Comparison of ENCODE assay signal across 13 cellular contexts in the genomic region with DNA sequence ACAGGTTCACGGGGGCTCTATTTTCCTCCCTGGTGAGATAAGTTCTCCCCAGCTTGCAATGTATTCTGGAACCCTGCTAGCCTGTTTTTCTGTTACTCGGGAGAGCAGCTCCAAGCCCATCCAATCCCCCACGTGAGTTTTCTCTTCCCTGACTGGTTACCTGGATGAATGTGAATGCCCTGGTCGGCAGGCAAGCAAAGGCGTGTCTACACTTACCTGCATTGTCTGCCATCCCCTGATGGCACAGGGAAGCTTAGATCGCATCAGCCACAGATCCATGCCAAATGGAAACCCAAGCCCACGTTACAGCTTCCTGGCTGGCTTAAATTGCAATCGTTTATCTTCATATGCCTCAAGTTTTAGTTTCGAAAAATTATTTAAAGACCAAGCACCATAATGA.
DNase-seq lines count a peak whose midpoint lies in the region; ATAC-seq and TF ChIP-seq lines count a peak whose summit lies in the region.
"Had no signal": no experiment of that assay in that cellular context is flagged by ENCODE, and none has a peak within 500 bp of the region (broad histone marks: within the 10 kb centered on the region; RNA-seq: fewer than 3 reads in every experiment).

No MANE protein-coding gene starts in this region.

- no peaks in the 10 kb centered on the region for H3K27me3 Mint-ChIP-seq in activated CD4-positive, alpha-beta memory T cell treated with anti-CD3 and anti-CD28 coated beads for 36 hours
- no peaks in the 10 kb centered on the region for H3K27me3 Mint-ChIP-seq in activated CD4-positive, alpha-beta memory T cell treated with anti-CD3 and anti-CD28 coated beads, Interleukin-2, amount 10 ng/mL, durations not matched to agents 7 days and 5 days
- H3K27me3 Mint-ChIP-seq in progenitor cell of endocrine pancreas: no peaks in the 10 kb centered on the region

- H3K4me1 Mint-ChIP-seq in activated CD4-positive, alpha-beta memory T cell treated with anti-CD3 and anti-CD28 coated beads for 36 hours (ENCODE audit: low read depth): peaks cover 86% of the 10 kb centered on the region
- peaks cover 31% of the 10 kb centered on the region for H3K4me1 Mint-ChIP-seq in activated CD4-positive, alpha-beta memory T cell treated with anti-CD3 and anti-CD28 coated beads, Interleukin-2, amount 10 ng/mL, durations not matched to agents 7 days and 5 days
- H3K4me1 Mint-ChIP-seq in progenitor cell of endocrine pancreas (ENCODE audit: low read depth): peaks cover 28% of the 10 kb centered on the region

- CTCF ChIA-PET in activated CD4-positive, alpha-beta memory T cell treated with anti-CD3 and anti-CD28 coated beads for 36 hours (lab: Charles Lee): no interaction called here
- CTCF ChIA-PET in activated CD4-positive, alpha-beta memory T cell treated with anti-CD3 and anti-CD28 coated beads, Interleukin-2, amount 10 ng/mL, durations not matched to agents 7 days and 5 days (lab: Charles Lee): no interaction called here

- H3K4me2 ChIP-seq in Karpas-422 (ENCODE audit: low read depth, low read length, poor library complexity, severe bottlenecking): no peak overlapping the region

- H3K4me3 ChIP-seq in Karpas-422 (ENCODE audit: low read length) (no peak overlapping the region), ascending aorta (no peak overlapping the region), colonic mucosa (no peak overlapping the region)

- H3K9me3 Mint-ChIP-seq in activated CD4-positive, alpha-beta memory T cell treated with anti-CD3 and anti-CD28 coated beads for 36 hours: no peaks in the 10 kb centered on the region
- peaks cover 3% of the 10 kb centered on the region for H3K9me3 Mint-ChIP-seq in activated CD4-positive, alpha-beta memory T cell treated with anti-CD3 and anti-CD28 coated beads, Interleukin-2, amount 10 ng/mL, durations not matched to agents 7 days and 5 days
- peaks cover 9% of the 10 kb centered on the region for H3K9me3 Mint-ChIP-seq in progenitor cell of endocrine pancreas (ENCODE audit: low read depth)

- no peaks in the 10 kb centered on the region for H3K36me3 Mint-ChIP-seq in activated CD4-positive, alpha-beta memory T cell treated with anti-CD3 and anti-CD28 coated beads for 36 hours
- H3K36me3 Mint-ChIP-seq in activated CD4-positive, alpha-beta memory T cell treated with anti-CD3 and anti-CD28 coated beads, Interleukin-2, amount 10 ng/mL, durations not matched to agents 7 days and 5 days (ENCODE audit: low read depth): peaks cover 6% of the 10 kb centered on the region
- peaks cover 20% of the 10 kb centered on the region for H3K36me3 Mint-ChIP-seq in progenitor cell of endocrine pancreas (ENCODE audit: insufficient read depth)

- no peak overlapping the region for H2AFZ ChIP-seq in Karpas-422 (ENCODE audit: low read length)

- no peak for ATAC-seq in HG02798 (IDR thresholded peaks at IDR 0.05; ENCODE audit: poor library complexity, unreplicated experiment)
- ATAC-seq: HepG2, left colon had no signal

- H3K4me3 Mint-ChIP-seq in activated CD4-positive, alpha-beta memory T cell treated with anti-CD3 and anti-CD28 coated beads for 36 hours: no peak overlapping the region
- H3K4me3 Mint-ChIP-seq in activated CD4-positive, alpha-beta memory T cell treated with anti-CD3 and anti-CD28 coated beads, Interleukin-2, amount 10 ng/mL, durations not matched to agents 7 days and 5 days: no peak overlapping the region
- H3K4me3 Mint-ChIP-seq in progenitor cell of endocrine pancreas (ENCODE audit: low read depth): no peak overlapping the region

- H3K27me3 ChIP-seq in Karpas-422 (ENCODE audit: low read length): no peaks in the 10 kb centered on the region
- H3K27me3 ChIP-seq in ascending aorta: no peaks in the 10 kb centered on the region
- no peaks in the 10 kb centered on the region for H3K27me3 ChIP-seq in colonic mucosa

- TF ChIP-seq CTCF in ascending aorta (IDR thresholded peaks at IDR 0.05) (no peak), progenitor cell of endocrine pancreas (IDR thresholded peaks at IDR 0.05; ENCODE audit: unreplicated experiment) (no peak), colonic mucosa (IDR thresholded peaks at IDR 0.05) (no peak)

- no peak for DNase-seq in activated CD4-positive, alpha-beta memory T cell treated with anti-CD3 and anti-CD28 coated beads for 36 hours
- no peak for DNase-seq in activated CD4-positive, alpha-beta memory T cell treated with anti-CD3 and anti-CD28 coated beads, Interleukin-2, amount 10 ng/mL, durations not matched to agents 7 days and 5 days
- DNase-seq in Karpas-422 (no peak), ascending aorta (ENCODE audit: low spot score in 2 of 2) (no peak), progenitor cell of endocrine pancreas (ENCODE audit: low spot score, unreplicated experiment) (no peak), colonic mucosa (no peak), NCI-H1048 (lab: John Stamatoyannopoulos, UW) (no peak)
- DNase-seq: activated CD8-positive, alpha-beta memory T cell treated with anti-CD3 and anti-CD28 coated beads for 24 hours; activated gamma-delta T cell; left colon; NCI-H446 had no signal

- H3K4me1 ChIP-seq in Karpas-422 (ENCODE audit: low read length) (peaks cover 70% of the 10 kb centered on the region), ascending aorta (peaks cover 9 to 35% of the 10 kb centered on the region in 2 donors), colonic mucosa (peaks cover 2% of the 10 kb centered on the region)

- POLR2A ChIA-PET in activated CD4-positive, alpha-beta memory T cell treated with anti-CD3 and anti-CD28 coated beads for 36 hours (lab: Charles Lee): no interaction called here
- POLR2A ChIA-PET in activated CD4-positive, alpha-beta memory T cell treated with anti-CD3 and anti-CD28 coated beads, Interleukin-2, amount 10 ng/mL, durations not matched to agents 7 days and 5 days (lab: Charles Lee): interaction anchor here (0.6 to 1.7 kb wide), 3 partner anchors 10 to 21 kb away, joined by 3 read pairs; no protein-coding TSS in a partner anchor

- H3K36me3 ChIP-seq in Karpas-422 (ENCODE audit: insufficient read depth, low read length) (no peaks in the 10 kb centered on the region), ascending aorta (no peaks in the 10 kb centered on the region), colonic mucosa (no peaks in the 10 kb centered on the region)

- H3K79me2 ChIP-seq in Karpas-422 (ENCODE audit: low read length): peaks cover 89% of the 10 kb centered on the region

- H3K9me3 ChIP-seq in Karpas-422 (ENCODE audit: low read length): no peaks in the 10 kb centered on the region
- H3K9me3 ChIP-seq in ascending aorta: no peaks in the 10 kb centered on the region
- no peaks in the 10 kb centered on the region for H3K9me3 ChIP-seq in colonic mucosa

- H4K20me1 ChIP-seq in Karpas-422 (ENCODE audit: insufficient read depth, low read depth, low read length): no peaks in the 10 kb centered on the region

- H3K9me2 ChIP-seq in Karpas-422 (replicated peaks; ENCODE audit: insufficient read depth, low read length): no peaks in the 10 kb centered on the region

- intact Hi-C loops in activated CD4-positive, alpha-beta memory T cell treated with anti-CD3 and anti-CD28 coated beads for 36 hours (cut with micrococcal nuclease): no loop called here
- intact Hi-C loops in ascending aorta (cut with DNase I) (loop anchor here (5.0 kb wide), 1 partner anchor 149 kb away; the partner anchor contains the start of gene FOXP1), colonic mucosa (cut with DNase I) (no loop called here)

- peak overlapping the region; percentile 44; the same call in 1 of the 2 replicates for H3K27ac ChIP-seq in Karpas-422 (ENCODE audit: low read length)
- H3K27ac ChIP-seq in ascending aorta: peak overlapping the region; percentile 34 to 49
- no peak overlapping the region for H3K27ac ChIP-seq in colonic mucosa

- H3K27ac Mint-ChIP-seq in activated CD4-positive, alpha-beta memory T cell treated with anti-CD3 and anti-CD28 coated beads for 36 hours: peak overlapping the region; percentile 64
- H3K27ac Mint-ChIP-seq in activated CD4-positive, alpha-beta memory T cell treated with anti-CD3 and anti-CD28 coated beads, Interleukin-2, amount 10 ng/mL, durations not matched to agents 7 days and 5 days: no peak overlapping the region
- H3K27ac Mint-ChIP-seq in progenitor cell of endocrine pancreas: peak overlapping the region; percentile 30

- H3K9ac ChIP-seq in Karpas-422 (ENCODE audit: low read length): no peak overlapping the region
- H3K9ac ChIP-seq in colonic mucosa (ENCODE audit: low read depth in 2 of 2, low read length in 2 of 2): no peak overlapping the region
